ENCODE assay signal across 8 cellular contexts in the genomic region with DNA sequence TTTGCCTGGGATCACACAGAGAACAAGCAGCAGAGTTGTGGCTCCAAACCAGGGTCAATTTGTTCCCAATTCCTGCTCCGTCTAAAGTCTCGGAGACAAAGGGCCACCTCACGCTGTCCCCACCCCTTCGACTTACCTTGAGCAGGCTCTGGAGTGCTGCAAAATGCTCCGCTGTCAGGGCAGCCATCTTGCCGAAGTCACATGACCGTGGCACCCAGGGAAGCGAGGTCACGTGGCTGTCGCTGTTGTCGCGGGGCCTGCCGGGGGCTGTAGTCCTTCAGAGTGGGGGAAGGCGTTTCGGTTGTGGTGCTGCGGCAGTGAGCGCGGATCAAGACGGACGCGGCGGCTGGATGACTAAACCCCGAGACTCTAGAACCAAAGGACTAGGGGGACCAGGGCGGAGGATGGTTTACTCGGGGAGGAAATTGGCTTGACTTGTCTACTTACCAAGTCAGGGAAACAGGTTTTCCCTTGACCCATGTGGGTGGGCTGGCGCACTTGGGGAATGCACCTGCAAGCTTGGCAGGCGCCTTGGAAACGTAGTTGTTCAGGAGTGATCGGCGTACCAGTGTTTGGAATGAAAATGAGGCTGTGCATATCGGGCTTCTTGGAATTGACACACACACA. TPM values are rescaled to one million over a fixed set of nuclear protein-coding genes. Genes with fewer than 3 reads are reported as not detected.
DNase-seq lines count a peak whose midpoint lies in the region; ATAC-seq and TF ChIP-seq lines count a peak whose summit lies in the region.

A gene (minus strand): TSS at position 199 of the 627 bp plus-strand sequence. CDS start 12 bp downstream, at position 187.

- no peaks in the 10 kb centered on the region for H3K9me3 ChIP-seq in SK-N-SH
- no peaks in the 10 kb centered on the region for H3K9me3 ChIP-seq in suprapubic skin

- under 1% methylated on average over 25 of the region's 31 CpGs for WGBS in SK-N-SH (ENCODE audit: low lambda C conversion rate)
- WGBS in suprapubic skin, result under 1% methylated on average over 28 of the region's 31 CpGs

- no peak for TF ChIP-seq RAD21 in SK-N-SH (IDR thresholded peaks at IDR 0.05; ENCODE audit: low read length)

- H3K4me3 Mint-ChIP-seq in activated naive CD4-positive, alpha-beta T cell treated with anti-CD3 and anti-CD28 coated beads, Interleukin-2, amount 50 U/mL, for 24 hours, result peak within 1 kb of the TSS; percentile 95

- TF ChIP-seq EP300 in SK-N-SH (IDR thresholded peaks at IDR 0.05; ENCODE audit: borderline replicate concordance in 1 of 2, low read depth in 1 of 2, low read length in 1 of 2), result no peak
- TF ChIP-seq EP300 in suprapubic skin (IDR thresholded peaks at IDR 0.05), result no peak

- ATAC-seq in HG02571 (IDR thresholded peaks at IDR 0.05; ENCODE audit: unreplicated experiment), result peak; percentile 99

- no peaks in the 10 kb centered on the region for H3F3A ChIP-seq in SK-N-SH (replicated peaks; ENCODE audit: insufficient read depth)

- H3K36me3 ChIP-seq in SK-N-SH (replicated peaks in 1 of 2; ENCODE audit: control insufficient read depth in 1 of 2, insufficient read depth in 2 of 2, low read length in 1 of 2) (no peaks in the 10 kb centered on the region), suprapubic skin (no peaks in the 10 kb centered on the region)

- TF ChIP-seq POLR2A in suprapubic skin (IDR thresholded peaks at IDR 0.05), result peak in 1 of 2 donors; percentile 39

- peak within 1 kb of the TSS; percentile 90 for H3K27ac Mint-ChIP-seq in activated naive CD4-positive, alpha-beta T cell treated with anti-CD3 and anti-CD28 coated beads, Interleukin-2, amount 50 U/mL, for 24 hours

- H3K9me2 ChIP-seq in SK-N-SH, result no peaks in the 10 kb centered on the region

- CTCF ChIA-PET in SK-N-SH (lab: Yijun Ruan, JAX), result interaction anchor here (0.7 to 8.9 kb wide), 8 partner anchors 14 to 1331 kb away, joined by 3 to 109 read pairs (median 4); no protein-coding TSS in a partner anchor

- H2AFZ ChIP-seq in SK-N-SH (ENCODE audit: low read depth), result peak within 1 kb of the TSS; percentile 92

- POLR2A ChIA-PET in SK-N-SH (lab: Yijun Ruan, JAX), result interaction anchor here (0.6 kb wide), 1 partner anchor 221 kb away, joined by 3 read pairs; no protein-coding TSS in a partner anchor

- no peaks in the 10 kb centered on the region for H3K9me3 Mint-ChIP-seq in activated naive CD4-positive, alpha-beta T cell treated with anti-CD3 and anti-CD28 coated beads, Interleukin-2, amount 50 U/mL, for 24 hours

- DNase-seq in GM04504 (ENCODE audit: low read depth) (peak; percentile 75), NCI-H1048 (lab: John Stamatoyannopoulos, UW) (peak; percentile 84), SK-N-SH (peak; percentile 92), globus pallidus (ENCODE audit: low spot score) (peak; percentile 95), nucleus accumbens (lab: John Stamatoyannopoulos, UW) (peak; percentile 36 to 98 (median 94)), suprapubic skin (ENCODE audit: low spot score in 2 of 2) (peak; percentile 97 to 98)

- H3K9ac ChIP-seq in SK-N-SH, result peak within 1 kb of the TSS; percentile 64; the same call in 1 of the 2 replicates

- H3K4me2 ChIP-seq in SK-N-SH, result peak within 1 kb of the TSS; percentile 88

- peaks cover 32% of the 10 kb centered on the region for H3K79me2 ChIP-seq in SK-N-SH (ENCODE audit: insufficient read depth)

- no peaks in the 10 kb centered on the region for H3K36me3 Mint-ChIP-seq in activated naive CD4-positive, alpha-beta T cell treated with anti-CD3 and anti-CD28 coated beads, Interleukin-2, amount 50 U/mL, for 24 hours

- no peaks in the 10 kb centered on the region for H4K20me1 ChIP-seq in SK-N-SH (ENCODE audit: insufficient read depth)

- H3K27ac ChIP-seq in SK-N-SH (ENCODE audit: low read depth in 2 of 2, low read length in 1 of 2) (peak within 1 kb of the TSS in 1 of 2 experiments; percentile 32; a peak in 1 of 4 replicates), suprapubic skin (peak within 1 kb of the TSS; percentile 53)

- H3K4me1 ChIP-seq in SK-N-SH (ENCODE audit: control insufficient read depth in 1 of 2, insufficient read depth in 2 of 2, low read depth in 1 of 2, low read length in 1 of 2), result peaks cover 3 to 13% of the 10 kb centered on the region in 2 experiments; a peak in 3 of 4 replicates
- H3K4me1 ChIP-seq in suprapubic skin, result peaks cover 18% of the 10 kb centered on the region

- TF ChIP-seq CTCF in SK-N-SH (IDR thresholded peaks at IDR 0.05), result no peak
- no peak for TF ChIP-seq CTCF in suprapubic skin (IDR thresholded peaks at IDR 0.05)

- peak within 1 kb of the TSS; percentile 66 to 89 for H3K4me3 ChIP-seq in SK-N-SH (ENCODE audit: low read depth in 2 of 2, low read length in 1 of 2)
- peak within 1 kb of the TSS; percentile 72 for H3K4me3 ChIP-seq in suprapubic skin

- H3K27me3 ChIP-seq in SK-N-SH (ENCODE audit: insufficient read depth) (no peaks in the 10 kb centered on the region), suprapubic skin (no peaks in the 10 kb centered on the region)

- H3K4me1 Mint-ChIP-seq in activated naive CD4-positive, alpha-beta T cell treated with anti-CD3 and anti-CD28 coated beads, Interleukin-2, amount 50 U/mL, for 24 hours, result peaks cover 46% of the 10 kb centered on the region

- no peaks in the 10 kb centered on the region for H3K27me3 Mint-ChIP-seq in activated naive CD4-positive, alpha-beta T cell treated with anti-CD3 and anti-CD28 coated beads, Interleukin-2, amount 50 U/mL, for 24 hours

TF ChIP-seq in SK-N-SH, 30 proteins besides CTCF, POLR2A, EP300 and RAD21 (continues in another document):
- TF ChIP-seq, protein P1, sequence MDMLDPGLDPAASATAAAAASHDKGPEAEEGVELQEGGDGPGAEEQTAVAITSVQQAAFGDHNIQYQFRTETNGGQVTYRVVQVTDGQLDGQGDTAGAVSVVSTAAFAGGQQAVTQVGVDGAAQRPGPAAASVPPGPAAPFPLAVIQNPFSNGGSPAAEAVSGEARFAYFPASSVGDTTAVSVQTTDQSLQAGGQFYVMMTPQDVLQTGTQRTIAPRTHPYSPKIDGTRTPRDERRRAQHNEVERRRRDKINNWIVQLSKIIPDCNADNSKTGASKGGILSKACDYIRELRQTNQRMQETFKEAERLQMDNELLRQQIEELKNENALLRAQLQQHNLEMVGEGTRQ (IDR thresholded peaks at IDR 0.05; ENCODE audit: borderline replicate concordance, low read depth, low read length), result peak; percentile 98
- TF ChIP-seq FOXM1 (IDR thresholded peaks at IDR 0.05; ENCODE audit: low read depth), result no peak
- TF ChIP-seq, protein P2, sequence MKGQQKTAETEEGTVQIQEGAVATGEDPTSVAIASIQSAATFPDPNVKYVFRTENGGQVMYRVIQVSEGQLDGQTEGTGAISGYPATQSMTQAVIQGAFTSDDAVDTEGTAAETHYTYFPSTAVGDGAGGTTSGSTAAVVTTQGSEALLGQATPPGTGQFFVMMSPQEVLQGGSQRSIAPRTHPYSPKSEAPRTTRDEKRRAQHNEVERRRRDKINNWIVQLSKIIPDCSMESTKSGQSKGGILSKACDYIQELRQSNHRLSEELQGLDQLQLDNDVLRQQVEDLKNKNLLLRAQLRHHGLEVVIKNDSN (IDR thresholded peaks at IDR 0.05; ENCODE audit: borderline replicate concordance, low read depth), result peak; percentile 100
- TF ChIP-seq FOXJ3 (CRISPR knock-in tag; IDR thresholded peaks at IDR 0.05), result no peak
- TF ChIP-seq JUND (IDR thresholded peaks at IDR 0.05), result no peak
- no peak for TF ChIP-seq FOSL2 (IDR thresholded peaks at IDR 0.05; ENCODE audit: borderline replicate concordance, low read depth)
- TF ChIP-seq, protein P3, sequence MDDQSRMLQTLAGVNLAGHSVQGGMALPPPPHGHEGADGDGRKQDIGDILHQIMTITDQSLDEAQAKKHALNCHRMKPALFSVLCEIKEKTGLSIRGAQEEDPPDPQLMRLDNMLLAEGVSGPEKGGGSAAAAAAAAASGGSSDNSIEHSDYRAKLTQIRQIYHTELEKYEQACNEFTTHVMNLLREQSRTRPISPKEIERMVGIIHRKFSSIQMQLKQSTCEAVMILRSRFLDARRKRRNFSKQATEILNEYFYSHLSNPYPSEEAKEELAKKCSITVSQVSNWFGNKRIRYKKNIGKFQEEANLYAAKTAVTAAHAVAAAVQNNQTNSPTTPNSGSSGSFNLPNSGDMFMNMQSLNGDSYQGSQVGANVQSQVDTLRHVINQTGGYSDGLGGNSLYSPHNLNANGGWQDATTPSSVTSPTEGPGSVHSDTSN (IDR thresholded peaks at IDR 0.05), result peak; percentile 16; the same call in 1 of the 2 replicates
- TF ChIP-seq RXRA (IDR thresholded peaks at IDR 0.05; ENCODE audit: borderline replicate concordance, low read depth), result no peak
- peak; percentile 70 for TF ChIP-seq RCOR1 (IDR thresholded peaks at IDR 0.05; ENCODE audit: low read length)
- TF ChIP-seq TCF12 (IDR thresholded peaks at IDR 0.05), result peak; percentile 46; the same call in 1 of the 2 replicates
- TF ChIP-seq CHD2 (IDR thresholded peaks at IDR 0.05; ENCODE audit: low read length, partially characterized antibody), result peak; percentile 95
- TF ChIP-seq TEAD4 (IDR thresholded peaks at IDR 0.05; ENCODE audit: borderline replicate concordance, insufficient read depth), result no peak
- peak; percentile 62; the same call in 1 of the 2 replicates for TF ChIP-seq ELF1 (IDR thresholded peaks at IDR 0.05)
- TF ChIP-seq, protein P4, sequence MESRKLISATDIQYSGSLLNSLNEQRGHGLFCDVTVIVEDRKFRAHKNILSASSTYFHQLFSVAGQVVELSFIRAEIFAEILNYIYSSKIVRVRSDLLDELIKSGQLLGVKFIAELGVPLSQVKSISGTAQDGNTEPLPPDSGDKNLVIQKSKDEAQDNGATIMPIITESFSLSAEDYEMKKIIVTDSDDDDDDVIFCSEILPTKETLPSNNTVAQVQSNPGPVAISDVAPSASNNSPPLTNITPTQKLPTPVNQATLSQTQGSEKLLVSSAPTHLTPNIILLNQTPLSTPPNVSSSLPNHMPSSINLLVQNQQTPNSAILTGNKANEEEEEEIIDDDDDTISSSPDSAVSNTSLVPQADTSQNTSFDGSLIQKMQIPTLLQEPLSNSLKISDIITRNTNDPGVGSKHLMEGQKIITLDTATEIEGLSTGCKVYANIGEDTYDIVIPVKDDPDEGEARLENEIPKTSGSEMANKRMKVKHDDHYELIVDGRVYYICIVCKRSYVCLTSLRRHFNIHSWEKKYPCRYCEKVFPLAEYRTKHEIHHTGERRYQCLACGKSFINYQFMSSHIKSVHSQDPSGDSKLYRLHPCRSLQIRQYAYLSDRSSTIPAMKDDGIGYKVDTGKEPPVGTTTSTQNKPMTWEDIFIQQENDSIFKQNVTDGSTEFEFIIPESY (IDR thresholded peaks at IDR 0.05; ENCODE audit: borderline replicate concordance, low read depth), result no peak
- TF ChIP-seq, protein P5, sequence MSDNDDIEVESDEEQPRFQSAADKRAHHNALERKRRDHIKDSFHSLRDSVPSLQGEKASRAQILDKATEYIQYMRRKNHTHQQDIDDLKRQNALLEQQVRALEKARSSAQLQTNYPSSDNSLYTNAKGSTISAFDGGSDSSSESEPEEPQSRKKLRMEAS (IDR thresholded peaks at IDR 0.05; ENCODE audit: low read depth), result 0 out of 2 replicates have a peak, but pooled peaks have one; percentile 78

RNA-seq across cellular contexts. Expression of the gene that starts here (rescaled TPM):
- 44.2 and 48.2 TPM in 2 replicates for polyA plus RNA-seq in SK-N-SH (2012; rRNA removed)
- 33.6 and 40.0 TPM in 2 replicates for polyA plus RNA-seq in SK-N-SH (2012; cell fraction: cytosol; rRNA removed)
- 50.2 and 59.4 TPM in 2 replicates for polyA plus RNA-seq in SK-N-SH (2012; cell fraction: nucleus; rRNA removed)
- 10 to 100 TPM; 40.1 to 55.0 (median 46.6) TPM for total RNA-seq in suprapubic skin
